Comparison of ENCODE assay signal across 1 cellular context in genomic region chr11:130071211-130071712, GRCh38.
TF ChIP-seq lines count a peak whose summit lies in the region.

No MANE protein-coding gene starts in this region.

TF ChIP-seq in HCT116, 20 proteins besides CTCF, POLR2A, EP300 and RAD21 (continued from another document):
- TF ChIP-seq REST (IDR thresholded peaks at IDR 0.05; ENCODE audit: low read depth) (no peak), POLR2AphosphoS5 (IDR thresholded peaks at IDR 0.05; ENCODE audit: low read depth, low read length) (no peak), EGR1 (IDR thresholded peaks at IDR 0.05; ENCODE audit: low read depth) (no peak), TCF7L2 (IDR thresholded peaks at IDR 0.05; ENCODE audit: borderline replicate concordance, extremely low read depth, insufficient read depth, insufficient read length) (no peak), ZBTB33 (IDR thresholded peaks at IDR 0.05; ENCODE audit: extremely low read depth, insufficient replicate concordance, low read length) (no peak), ZNF274 (IDR thresholded peaks at IDR 0.05; ENCODE audit: low read depth, low read length) (no peak), JUND (IDR thresholded peaks at IDR 0.05) (no peak), CBX3 (IDR thresholded peaks at IDR 0.05; ENCODE audit: low read depth) (no peak), SRF (IDR thresholded peaks at IDR 0.05; ENCODE audit: low read depth) (no peak)
